Comparison of ENCODE assay signal across 8 cellular contexts in genomic region chr1:53470155-53470554, GRCh38. TPM values are rescaled to one million over a fixed set of nuclear protein-coding genes. Genes with fewer than 3 reads are reported as not detected.
A peak's percentile ranks its signal among the peaks of the same experiment; 100 is the strongest.
DNase-seq lines count a peak whose midpoint lies in the region; ATAC-seq and TF ChIP-seq lines count a peak whose summit lies in the region.

No MANE protein-coding gene starts in this region.

- no peaks in the 10 kb centered on the region for H4K20me1 ChIP-seq in PC-3 (ENCODE audit: low read length)

- intact Hi-C loops in PC-3 (cut with micrococcal nuclease), result no loop called here

- TF ChIP-seq CTCF in PC-3 (conservative IDR thresholded peaks at IDR 0.05; ENCODE audit: low read depth, low read length) (peak; percentile 29; the same call in 1 of the 2 replicates), parathyroid adenoma (IDR thresholded peaks at IDR 0.05) (peak; percentile 23)

- no peak overlapping the region for H3K27ac Mint-ChIP-seq in activated naive CD8-positive, alpha-beta T cell treated with anti-CD3 and anti-CD28 coated beads, Interleukin-2, amount 50 U/mL, for 24 hours

- no peaks in the 10 kb centered on the region for H3F3A ChIP-seq in PC-3 (ENCODE audit: low read length, unreplicated experiment)

- no peaks in the 10 kb centered on the region for H3K9me2 ChIP-seq in PC-3 (replicated peaks; ENCODE audit: low read length)

- POLR2A ChIA-PET in PC-3 (lab: Charles Lee; ENCODE audit: unreplicated experiment), result no interaction called here

- BruUV-seq in PC-3 (replicated peaks; lab: Mats Ljungman, UMichigan), result no TSS peak

- H3K79me2 ChIP-seq in PC-3 (ENCODE audit: low read length), result no peaks in the 10 kb centered on the region
- no peaks in the 10 kb centered on the region for H3K79me2 ChIP-seq in parathyroid adenoma

- no peaks in the 10 kb centered on the region for H3K4me1 ChIP-seq in PC-3 (ENCODE audit: insufficient read depth, low read length)
- no peaks in the 10 kb centered on the region for H3K4me1 ChIP-seq in parathyroid adenoma

- H3K4me3 ChIP-seq in PC-3 (ENCODE audit: low read length) (no peak overlapping the region), parathyroid adenoma (ENCODE audit: low read depth, low read length) (no peak overlapping the region)

- H3K9me3 ChIP-seq in PC-3 (ENCODE audit: low read length), result no peaks in the 10 kb centered on the region
- no peaks in the 10 kb centered on the region for H3K9me3 ChIP-seq in parathyroid adenoma (ENCODE audit: control insufficient read depth, low read length)

- no peaks in the 10 kb centered on the region for H3K9me3 Mint-ChIP-seq in activated naive CD8-positive, alpha-beta T cell treated with anti-CD3 and anti-CD28 coated beads, Interleukin-2, amount 50 U/mL, for 24 hours

- H3K27me3 Mint-ChIP-seq in activated naive CD8-positive, alpha-beta T cell treated with anti-CD3 and anti-CD28 coated beads, Interleukin-2, amount 50 U/mL, for 24 hours, result no peaks in the 10 kb centered on the region

- DNase-seq in DMS 273 (lab: John Stamatoyannopoulos, UW; ENCODE audit: unreplicated experiment), result peak; percentile 91
- DNase-seq in PC-3, result no peak
- peak; percentile 32 for DNase-seq in glomerular visceral epithelial cell (ENCODE audit: extremely low spot score)
- no peak for DNase-seq in stimulated activated CD4-positive, alpha-beta T cell treated with anti-CD3 and anti-CD28 coated beads, Interleukin-4, amount 100 ng/mL, for 24 hours
- no peak for DNase-seq in activated T-cell treated with anti-CD3 and anti-CD28 coated beads, Interleukin-2, amount 50 U/mL, for 48 hours
- no peak for DNase-seq in activated naive CD8-positive, alpha-beta T cell treated with anti-CD3 and anti-CD28 coated beads, Interleukin-2, amount 50 U/mL, for 24 hours

- H3K27me3 ChIP-seq in PC-3 (ENCODE audit: low read length) (no peaks in the 10 kb centered on the region), parathyroid adenoma (ENCODE audit: control insufficient read depth, insufficient read depth, low read length) (no peaks in the 10 kb centered on the region)

- H3K36me3 Mint-ChIP-seq in activated naive CD8-positive, alpha-beta T cell treated with anti-CD3 and anti-CD28 coated beads, Interleukin-2, amount 50 U/mL, for 24 hours (ENCODE audit: low read depth), result no peaks in the 10 kb centered on the region

- no peak overlapping the region for H3K27ac ChIP-seq in PC-3 (ENCODE audit: low read length)
- no peak overlapping the region for H3K27ac ChIP-seq in parathyroid adenoma

- no peak overlapping the region for H3K9ac ChIP-seq in PC-3 (ENCODE audit: low read length)
- H3K9ac ChIP-seq in parathyroid adenoma, result no peak overlapping the region

- ATAC-seq in PC-3 (no peak), SK-N-SH treated with all-trans-retinoic acid at 6 μM for 48 hours (no peak)
- no peak for ATAC-seq in activated naive CD8-positive, alpha-beta T cell treated with anti-CD3 and anti-CD28 coated beads, Interleukin-2, amount 50 U/mL, for 24 hours

- H3K36me3 ChIP-seq in PC-3 (ENCODE audit: low read depth, low read length) (no peaks in the 10 kb centered on the region), parathyroid adenoma (ENCODE audit: control insufficient read depth, insufficient read depth, low read length) (no peaks in the 10 kb centered on the region)

- H2AFZ ChIP-seq in PC-3 (ENCODE audit: low read length), result no peak overlapping the region
- peak overlapping the region; percentile 28 for H2AFZ ChIP-seq in parathyroid adenoma

- H3K4me3 Mint-ChIP-seq in activated naive CD8-positive, alpha-beta T cell treated with anti-CD3 and anti-CD28 coated beads, Interleukin-2, amount 50 U/mL, for 24 hours, result no peak overlapping the region

- CTCF ChIA-PET in PC-3 (lab: Charles Lee), result no interaction called here

- no peaks in the 10 kb centered on the region for H3K4me1 Mint-ChIP-seq in activated naive CD8-positive, alpha-beta T cell treated with anti-CD3 and anti-CD28 coated beads, Interleukin-2, amount 50 U/mL, for 24 hours

- H3K4me2 ChIP-seq in PC-3 (ENCODE audit: low read length), result no peak overlapping the region
- no peak overlapping the region for H3K4me2 ChIP-seq in parathyroid adenoma (ENCODE audit: low read length)

TF ChIP-seq in SK-N-SH treated with all-trans-retinoic acid at 6 μM for 48 hours, 23 proteins besides CTCF, POLR2A, EP300 and RAD21:
- TF ChIP-seq ESRRG (CRISPR knock-in tag; IDR thresholded peaks at IDR 0.05) (no peak), CREB5 (CRISPR knock-in tag; IDR thresholded peaks at IDR 0.05; ENCODE audit: low read depth) (no peak), GLIS3 (CRISPR knock-in tag; IDR thresholded peaks at IDR 0.05) (no peak), BACH2 (CRISPR knock-in tag; IDR thresholded peaks at IDR 0.05; ENCODE audit: borderline replicate concordance) (no peak)
TF ChIP-seq in SK-N-SH treated with all-trans-retinoic acid at 6 μM for 48 hours: peak in this region for 0.

RNA-seq across cellular contexts. Expression of gene DMRTB1, which starts 11.0 kb away (rescaled TPM):
- total RNA-seq in PC-3 (2014; rRNA removed), result not detected in 2 replicates

Comparison
In these comparisons a context has a peak if more than half of its experiments do, and no peak if none do; other contexts are left out.
1. DNase-seq: peak in DMS 273 (single experiment) and glomerular visceral epithelial cell (single experiment); none in PC-3 (single experiment), stimulated activated CD4-positive, alpha-beta T cell treated with anti-CD3 and anti-CD28 coated beads, Interleukin-4, amount 100 ng/mL, for 24 hours (single experiment), activated T-cell treated with anti-CD3 and anti-CD28 coated beads, Interleukin-2, amount 50 U/mL, for 48 hours (0 of 2) and activated naive CD8-positive, alpha-beta T cell treated with anti-CD3 and anti-CD28 coated beads, Interleukin-2, amount 50 U/mL, for 24 hours (single experiment).